ENCODE assay signal across 8 cellular contexts in the genomic region with DNA sequence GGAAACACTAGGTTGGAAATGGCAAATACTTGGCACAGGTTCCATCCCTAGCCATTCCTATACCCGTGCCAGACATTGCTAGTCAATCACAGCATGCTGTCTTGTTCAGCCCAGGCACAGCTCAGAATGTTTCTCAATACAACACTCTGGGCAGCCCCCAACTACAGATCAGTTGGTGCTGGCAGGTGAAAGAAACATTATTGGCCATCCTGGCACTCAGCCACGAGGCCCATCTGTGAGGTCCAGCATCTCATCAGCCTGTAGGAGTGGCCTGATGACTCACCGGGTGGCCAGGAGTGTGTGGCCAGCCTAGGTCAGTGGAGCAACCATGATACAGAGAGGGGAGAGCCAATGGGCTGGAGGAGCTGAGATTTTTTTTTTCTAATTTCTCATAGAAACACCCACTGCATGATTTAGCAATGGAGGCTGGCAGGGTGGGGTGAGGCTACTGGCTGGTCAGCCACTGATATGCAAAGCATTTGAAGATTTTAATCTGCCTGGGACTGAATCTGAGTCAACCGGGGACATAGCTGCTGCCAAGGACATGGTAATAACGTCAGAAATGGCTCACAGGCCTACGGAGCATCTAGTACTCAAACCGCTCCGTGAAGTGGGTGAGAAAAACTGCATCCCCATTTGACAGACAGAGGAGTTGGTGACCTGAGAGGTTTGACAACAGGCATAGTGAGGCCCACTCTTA. TPM values are rescaled to one million over a fixed set of nuclear protein-coding genes. Genes with fewer than 3 reads are reported as not detected.
DNase-seq lines count a peak whose midpoint lies in the region; ATAC-seq, FAIRE-seq and TF ChIP-seq lines count a peak whose summit lies in the region.

No MANE protein-coding gene starts in this region.

- DNase-seq in AG10803 (ENCODE audit: low read depth) (peak; percentile 94), bronchial epithelial cell (ENCODE audit: low read depth) (peak; percentile 20), lower lobe of right lung (no peak)
- DNase-seq in CD8-positive, alpha-beta T cell: no peak
- no peak for DNase-seq in activated naive CD4-positive, alpha-beta T cell treated with Interleukin-2 at 50 U/mL for 16 hours

- TF ChIP-seq CTCF in AG10803 (conservative IDR thresholded peaks at IDR 0.05; ENCODE audit: low read length): no peak
- no peak for TF ChIP-seq CTCF in Loucy (conservative IDR thresholded peaks at IDR 0.05; ENCODE audit: low read length)
- no peak for TF ChIP-seq CTCF in bronchial epithelial cell (IDR thresholded peaks at IDR 0.05; ENCODE audit: insufficient read depth, low read length, severe bottlenecking)
- no peak for TF ChIP-seq CTCF in lower lobe of right lung (IDR thresholded peaks at IDR 0.05)
- TF ChIP-seq CTCF in CD8-positive, alpha-beta T cell (IDR thresholded peaks at IDR 0.05): no peak

- FAIRE-seq in bronchial epithelial cell (lab: Jason Lieb, UNC): no peak

- H3K27me3 Mint-ChIP-seq in CD8-positive, alpha-beta T cell (ENCODE audit: low read depth): peaks cover 2% of the 10 kb centered on the region

- H3K27me3 ChIP-seq in Loucy (ENCODE audit: insufficient read depth, low read length, poor library complexity, severe bottlenecking) (no peaks in the 10 kb centered on the region), bronchial epithelial cell (ENCODE audit: control insufficient read depth, insufficient read depth, low read length) (peaks cover 2% of the 10 kb centered on the region), lower lobe of right lung (ENCODE audit: low read depth) (no peaks in the 10 kb centered on the region)
- H3K27me3 ChIP-seq in CD8-positive, alpha-beta T cell (ENCODE audit: insufficient read depth, low read length): no peaks in the 10 kb centered on the region

- H3K9me2 ChIP-seq in Loucy (replicated peaks; ENCODE audit: low read depth, low read length): no peaks in the 10 kb centered on the region

- H3K79me2 ChIP-seq in Loucy (ENCODE audit: insufficient read depth, low read length): peaks cover 11% of the 10 kb centered on the region; the same call in 1 of the 2 replicates

- no peak overlapping the region for H3K4me3 Mint-ChIP-seq in CD8-positive, alpha-beta T cell

- H3F3A ChIP-seq in Loucy (ENCODE audit: low read depth): no peaks in the 10 kb centered on the region

- peak overlapping the region; percentile 40 for H3K9ac ChIP-seq in Loucy (ENCODE audit: low read depth, low read length, poor library complexity, severe bottlenecking)

- H3K36me3 ChIP-seq in Loucy (ENCODE audit: insufficient read depth, low read length) (no peaks in the 10 kb centered on the region), bronchial epithelial cell (ENCODE audit: control insufficient read depth, insufficient read depth, low read length) (no peaks in the 10 kb centered on the region), lower lobe of right lung (no peaks in the 10 kb centered on the region)
- H3K36me3 ChIP-seq in CD8-positive, alpha-beta T cell (ENCODE audit: insufficient read depth, low read length): no peaks in the 10 kb centered on the region

- H3K27ac Mint-ChIP-seq in CD8-positive, alpha-beta T cell: no peak overlapping the region

- POLR2A ChIA-PET in CD8-positive, alpha-beta T cell (lab: Charles Lee): no interaction called here

- CTCF ChIA-PET in CD8-positive, alpha-beta T cell (lab: Charles Lee): no interaction called here

- intact Hi-C loops in lower lobe of right lung (cut with DNase I): no loop called here
- intact Hi-C loops in CD8-positive, alpha-beta T cell (cut with DNase I, micrococcal nuclease): no loop called here

- H3K4me2 ChIP-seq in Loucy (ENCODE audit: low read depth, low read length, poor library complexity, severe bottlenecking): no peak overlapping the region

- no peak overlapping the region for H3K4me3 ChIP-seq in AG10803 (ENCODE audit: low read length)
- no peak overlapping the region for H3K4me3 ChIP-seq in Loucy (ENCODE audit: low read length, poor library complexity, severe bottlenecking)
- H3K4me3 ChIP-seq in bronchial epithelial cell (ENCODE audit: low read depth, low read length): no peak overlapping the region
- H3K4me3 ChIP-seq in lower lobe of right lung: no peak overlapping the region
- no peak overlapping the region for H3K4me3 ChIP-seq in CD8-positive, alpha-beta T cell (ENCODE audit: low read depth, low read length)

- H2AFZ ChIP-seq in Loucy (ENCODE audit: low read length): no peak overlapping the region

- H3K9me3 Mint-ChIP-seq in CD8-positive, alpha-beta T cell: no peaks in the 10 kb centered on the region

- no peaks in the 10 kb centered on the region for H3K9me3 ChIP-seq in Loucy (ENCODE audit: insufficient read depth, low read depth, low read length)
- H3K9me3 ChIP-seq in lower lobe of right lung: no peaks in the 10 kb centered on the region
- no peaks in the 10 kb centered on the region for H3K9me3 ChIP-seq in CD8-positive, alpha-beta T cell (ENCODE audit: low read length)

- H3K4me1 ChIP-seq in Loucy (ENCODE audit: insufficient read depth, low read length, poor library complexity, severe bottlenecking): peaks cover 80% of the 10 kb centered on the region
- no peaks in the 10 kb centered on the region for H3K4me1 ChIP-seq in lower lobe of right lung
- no peaks in the 10 kb centered on the region for H3K4me1 ChIP-seq in CD8-positive, alpha-beta T cell (ENCODE audit: insufficient read depth, low read length)

- no peaks in the 10 kb centered on the region for H4K20me1 ChIP-seq in Loucy (ENCODE audit: insufficient read depth, low read length, poor library complexity, severe bottlenecking)

- ATAC-seq in lower lobe of right lung (peak; percentile 46 to 53), HG02884 (IDR thresholded peaks at IDR 0.05; ENCODE audit: unreplicated experiment) (no peak), HG03159 (IDR thresholded peaks at IDR 0.05; ENCODE audit: unreplicated experiment) (no peak)
- ATAC-seq in CD8-positive, alpha-beta T cell: no peak

- H3K4me1 Mint-ChIP-seq in CD8-positive, alpha-beta T cell (ENCODE audit: low read depth): no peaks in the 10 kb centered on the region

- H3K36me3 Mint-ChIP-seq in CD8-positive, alpha-beta T cell: no peaks in the 10 kb centered on the region

- no peak overlapping the region for H3K27ac ChIP-seq in lower lobe of right lung
- H3K27ac ChIP-seq in CD8-positive, alpha-beta T cell (ENCODE audit: low read depth, low read length): no peak overlapping the region

RNA-seq across cellular contexts. Expression of a gene that starts 5.4 kb away (rescaled TPM):
- total RNA-seq in bronchial epithelial cell (not detected in 2 replicates), lower lobe of right lung (not detected)
- under 1 TPM; 0.11 to 0.19 TPM for total RNA-seq in CD8-positive, alpha-beta T cell

Comparison
In these comparisons a context has a peak if more than half of its experiments do, and no peak if none do; other contexts are left out.
1. DNase-seq: peak in AG10803 (single experiment) and bronchial epithelial cell (single experiment); none in lower lobe of right lung (single experiment), CD8-positive, alpha-beta T cell (0 of 7) and activated naive CD4-positive, alpha-beta T cell treated with Interleukin-2 at 50 U/mL for 16 hours (single experiment).
2. ATAC-seq: peak in lower lobe of right lung (2 of 2); none in CD8-positive, alpha-beta T cell (single experiment), HG02884 (single experiment) and HG03159 (single experiment).